Comparison of ENCODE assay signal across 8 cellular contexts in genomic region chr15:81480645-81481053, GRCh38.
DNase-seq lines count a peak whose midpoint lies in the region; ATAC-seq, FAIRE-seq and TF ChIP-seq lines count a peak whose summit lies in the region.

No MANE protein-coding gene starts in this region.

- no peaks in the 10 kb centered on the region for H4K20me1 ChIP-seq in osteoblast (ENCODE audit: insufficient read depth, low read length)

- H3K4me1 ChIP-seq in osteoblast (ENCODE audit: insufficient read depth, low read length): no peaks in the 10 kb centered on the region

- CTCF ChIA-PET in activated B cell treated with CpG ODN at 0.5 μM for 24 hours (lab: Charles Lee): interaction anchor here (0.5 to 1.6 kb wide), 11 partner anchors 10 to 717 kb away, joined by 3 to 8 read pairs (median 4); no protein-coding TSS in a partner anchor

- no peak overlapping the region for H3K4me3 Mint-ChIP-seq in activated B cell treated with CpG ODN at 0.5 μM for 24 hours

- H3K4me1 Mint-ChIP-seq in activated B cell treated with CpG ODN at 0.5 μM for 24 hours: peaks cover 2% of the 10 kb centered on the region

- no peak overlapping the region for H3K27ac ChIP-seq in osteoblast (ENCODE audit: low read depth, low read length)

- no peak overlapping the region for H2AFZ ChIP-seq in osteoblast (ENCODE audit: low read length)

- H3K9me3 Mint-ChIP-seq in activated B cell treated with CpG ODN at 0.5 μM for 24 hours: no peaks in the 10 kb centered on the region

- POLR2A ChIA-PET in activated B cell treated with CpG ODN at 0.5 μM for 24 hours (lab: Charles Lee): no interaction called here

- H3K36me3 ChIP-seq in osteoblast (ENCODE audit: insufficient read depth, low read length): no peaks in the 10 kb centered on the region

- H3K79me2 ChIP-seq in osteoblast (ENCODE audit: insufficient read depth, low read length): no peaks in the 10 kb centered on the region

- no peak overlapping the region for H3K27ac Mint-ChIP-seq in activated B cell treated with CpG ODN at 0.5 μM for 24 hours

- DNase-seq in D341Med (ENCODE audit: low spot score) (peak; percentile 52), HCEC 1CT (peak; percentile 44), NCI-H2227 treated with DMSO at 0.1 percent for 48 hours (lab: John Stamatoyannopoulos, UW) (peak; percentile 54), activated B cell treated with CpG ODN at 0.5 μM for 24 hours (peak; percentile 20), frontal cortex (ENCODE audit: low spot score in 2 of 2) (no peak), osteoblast (ENCODE audit: insufficient read length, low spot score, missing footprints) (peak; percentile 81)
- no peak for DNase-seq in activated CD4-positive, alpha-beta T cell treated with anti-CD3 and anti-CD28 coated beads for 48 hours

- ATAC-seq in activated B cell treated with CpG ODN at 0.5 μM for 24 hours (ENCODE audit: low read depth) (peak; percentile 61), HG02571 (IDR thresholded peaks at IDR 0.05; ENCODE audit: unreplicated experiment) (no peak)

- no peak overlapping the region for H3K4me3 ChIP-seq in osteoblast (ENCODE audit: insufficient read depth, low read length)

- H3K27me3 ChIP-seq in osteoblast (ENCODE audit: insufficient read depth, low read length): no peaks in the 10 kb centered on the region

- no peaks in the 10 kb centered on the region for H3K36me3 Mint-ChIP-seq in activated B cell treated with CpG ODN at 0.5 μM for 24 hours (ENCODE audit: low read depth)

- no peak overlapping the region for H3K4me2 ChIP-seq in osteoblast (ENCODE audit: insufficient read depth, low read length)

- peaks cover 2% of the 10 kb centered on the region for H3K27me3 Mint-ChIP-seq in activated B cell treated with CpG ODN at 0.5 μM for 24 hours

- FAIRE-seq in frontal cortex (lab: Jason Lieb, UNC): peak; percentile 85

- no peaks in the 10 kb centered on the region for H3K9me3 ChIP-seq in osteoblast (ENCODE audit: low read depth, low read length)

- intact Hi-C loops in activated B cell treated with CpG ODN at 0.5 μM for 24 hours (cut with micrococcal nuclease): loop anchor here (1.0 kb wide), 5 partner anchors 205 to 718 kb away; no protein-coding TSS in a partner anchor

- peak; percentile 85 for TF ChIP-seq CTCF in activated B cell treated with CpG ODN at 0.5 μM for 24 hours (IDR thresholded peaks at IDR 0.05)
- peak; percentile 75 for TF ChIP-seq CTCF in osteoblast (IDR thresholded peaks at IDR 0.05; ENCODE audit: extremely low read depth, low read depth, low read length)

Comparison
In these comparisons a context has a peak if more than half of its experiments do, and no peak if none do; other contexts are left out.
1. DNase-seq: peak in D341Med (single experiment), HCEC 1CT (single experiment), NCI-H2227 treated with DMSO at 0.1 percent for 48 hours (single experiment), activated B cell treated with CpG ODN at 0.5 μM for 24 hours (single experiment) and osteoblast (single experiment); none in frontal cortex (0 of 2) and activated CD4-positive, alpha-beta T cell treated with anti-CD3 and anti-CD28 coated beads for 48 hours (single experiment).